Comparison of ENCODE assay signal across 1 cellular context in the genomic region with DNA sequence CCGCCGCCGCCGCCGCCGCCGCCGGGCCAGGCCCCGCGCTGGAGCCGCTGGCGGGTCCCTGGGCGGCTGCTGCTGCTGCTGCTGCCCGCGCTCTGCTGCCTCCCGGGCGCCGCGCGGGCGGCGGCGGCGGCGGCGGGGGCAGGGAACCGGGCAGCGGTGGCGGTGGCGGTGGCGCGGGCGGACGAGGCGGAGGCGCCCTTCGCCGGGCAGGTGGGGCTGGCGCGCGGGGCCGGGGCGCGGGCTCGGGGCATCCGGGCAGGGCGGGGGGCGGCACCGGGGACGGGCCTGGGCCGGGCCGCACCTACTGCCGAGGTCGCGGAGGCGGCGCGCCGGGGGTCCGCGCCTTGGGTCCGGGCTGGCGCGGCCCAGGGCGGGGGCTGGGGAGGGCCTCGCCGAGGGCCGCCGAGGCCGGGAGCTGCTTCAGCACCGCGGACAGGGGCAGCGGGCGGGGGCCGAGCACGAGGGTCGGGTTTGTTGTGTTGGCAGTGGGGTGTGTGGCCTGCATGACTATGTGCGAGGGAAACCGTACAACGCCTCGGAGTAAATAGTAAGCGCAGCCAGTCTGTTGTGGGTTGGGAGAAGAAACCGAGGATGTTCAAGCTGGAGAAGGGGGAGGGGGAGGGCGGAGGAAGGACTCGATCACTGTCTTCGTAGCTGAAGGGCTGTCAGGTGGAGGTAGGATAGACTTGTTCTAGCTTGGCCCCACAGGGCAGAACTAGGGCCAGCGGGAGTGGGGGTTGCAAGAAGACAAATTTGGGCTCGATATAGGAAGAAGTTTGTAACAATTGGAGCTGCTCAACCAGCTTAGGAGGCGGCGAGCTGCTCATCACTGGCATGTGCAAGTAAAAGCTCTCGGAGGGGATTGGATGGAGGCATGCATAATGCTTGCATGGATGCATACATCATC.
A peak's percentile ranks its signal among the peaks of the same experiment; 100 is the strongest.
TF ChIP-seq lines count a peak whose summit lies in the region.

No MANE protein-coding gene starts in this region.

TF ChIP-seq in K562, 482 proteins besides CTCF, POLR2A, EP300 and RAD21 (continued from another document):
- TF ChIP-seq SIX5 (IDR thresholded peaks at IDR 0.05; ENCODE audit: borderline replicate concordance in 1 of 2, insufficient read depth in 1 of 2, low read depth in 1 of 2, low read length in 2 of 2) = no peak
- no peak for TF ChIP-seq IRF2 (CRISPR knock-in tag; IDR thresholded peaks at IDR 0.05)
- 0 out of 2 replicates have a peak, but pooled peaks have one; percentile 40 for TF ChIP-seq GABPB1 (CRISPR knock-in tag; IDR thresholded peaks at IDR 0.05)
- TF ChIP-seq PRMT5 (CRISPR knock-in tag; IDR thresholded peaks at IDR 0.05) = peak; percentile 84; the same call in 1 of the 2 replicates
- TF ChIP-seq, protein P1, sequence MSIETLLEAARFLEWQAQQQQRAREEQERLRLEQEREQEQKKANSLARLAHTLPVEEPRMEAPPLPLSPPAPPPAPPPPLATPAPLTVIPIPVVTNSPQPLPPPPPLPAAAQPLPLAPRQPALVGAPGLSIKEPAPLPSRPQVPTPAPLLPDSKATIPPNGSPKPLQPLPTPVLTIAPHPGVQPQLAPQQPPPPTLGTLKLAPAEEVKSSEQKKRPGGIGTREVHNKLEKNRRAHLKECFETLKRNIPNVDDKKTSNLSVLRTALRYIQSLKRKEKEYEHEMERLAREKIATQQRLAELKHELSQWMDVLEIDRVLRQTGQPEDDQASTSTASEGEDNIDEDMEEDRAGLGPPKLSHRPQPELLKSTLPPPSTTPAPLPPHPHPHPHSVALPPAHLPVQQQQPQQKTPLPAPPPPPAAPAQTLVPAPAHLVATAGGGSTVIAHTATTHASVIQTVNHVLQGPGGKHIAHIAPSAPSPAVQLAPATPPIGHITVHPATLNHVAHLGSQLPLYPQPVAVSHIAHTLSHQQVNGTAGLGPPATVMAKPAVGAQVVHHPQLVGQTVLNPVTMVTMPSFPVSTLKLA (conservative IDR thresholded peaks at IDR 0.05) = peak; percentile 90 to 95
- TF ChIP-seq, protein P2, sequence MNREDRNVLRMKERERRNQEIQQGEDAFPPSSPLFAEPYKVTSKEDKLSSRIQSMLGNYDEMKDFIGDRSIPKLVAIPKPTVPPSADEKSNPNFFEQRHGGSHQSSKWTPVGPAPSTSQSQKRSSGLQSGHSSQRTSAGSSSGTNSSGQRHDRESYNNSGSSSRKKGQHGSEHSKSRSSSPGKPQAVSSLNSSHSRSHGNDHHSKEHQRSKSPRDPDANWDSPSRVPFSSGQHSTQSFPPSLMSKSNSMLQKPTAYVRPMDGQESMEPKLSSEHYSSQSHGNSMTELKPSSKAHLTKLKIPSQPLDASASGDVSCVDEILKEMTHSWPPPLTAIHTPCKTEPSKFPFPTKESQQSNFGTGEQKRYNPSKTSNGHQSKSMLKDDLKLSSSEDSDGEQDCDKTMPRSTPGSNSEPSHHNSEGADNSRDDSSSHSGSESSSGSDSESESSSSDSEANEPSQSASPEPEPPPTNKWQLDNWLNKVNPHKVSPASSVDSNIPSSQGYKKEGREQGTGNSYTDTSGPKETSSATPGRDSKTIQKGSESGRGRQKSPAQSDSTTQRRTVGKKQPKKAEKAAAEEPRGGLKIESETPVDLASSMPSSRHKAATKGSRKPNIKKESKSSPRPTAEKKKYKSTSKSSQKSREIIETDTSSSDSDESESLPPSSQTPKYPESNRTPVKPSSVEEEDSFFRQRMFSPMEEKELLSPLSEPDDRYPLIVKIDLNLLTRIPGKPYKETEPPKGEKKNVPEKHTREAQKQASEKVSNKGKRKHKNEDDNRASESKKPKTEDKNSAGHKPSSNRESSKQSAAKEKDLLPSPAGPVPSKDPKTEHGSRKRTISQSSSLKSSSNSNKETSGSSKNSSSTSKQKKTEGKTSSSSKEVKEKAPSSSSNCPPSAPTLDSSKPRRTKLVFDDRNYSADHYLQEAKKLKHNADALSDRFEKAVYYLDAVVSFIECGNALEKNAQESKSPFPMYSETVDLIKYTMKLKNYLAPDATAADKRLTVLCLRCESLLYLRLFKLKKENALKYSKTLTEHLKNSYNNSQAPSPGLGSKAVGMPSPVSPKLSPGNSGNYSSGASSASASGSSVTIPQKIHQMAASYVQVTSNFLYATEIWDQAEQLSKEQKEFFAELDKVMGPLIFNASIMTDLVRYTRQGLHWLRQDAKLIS (CRISPR knock-in tag; IDR thresholded peaks at IDR 0.05) = peak; percentile 57; the same call in 1 of the 2 replicates
- TF ChIP-seq, protein P3, sequence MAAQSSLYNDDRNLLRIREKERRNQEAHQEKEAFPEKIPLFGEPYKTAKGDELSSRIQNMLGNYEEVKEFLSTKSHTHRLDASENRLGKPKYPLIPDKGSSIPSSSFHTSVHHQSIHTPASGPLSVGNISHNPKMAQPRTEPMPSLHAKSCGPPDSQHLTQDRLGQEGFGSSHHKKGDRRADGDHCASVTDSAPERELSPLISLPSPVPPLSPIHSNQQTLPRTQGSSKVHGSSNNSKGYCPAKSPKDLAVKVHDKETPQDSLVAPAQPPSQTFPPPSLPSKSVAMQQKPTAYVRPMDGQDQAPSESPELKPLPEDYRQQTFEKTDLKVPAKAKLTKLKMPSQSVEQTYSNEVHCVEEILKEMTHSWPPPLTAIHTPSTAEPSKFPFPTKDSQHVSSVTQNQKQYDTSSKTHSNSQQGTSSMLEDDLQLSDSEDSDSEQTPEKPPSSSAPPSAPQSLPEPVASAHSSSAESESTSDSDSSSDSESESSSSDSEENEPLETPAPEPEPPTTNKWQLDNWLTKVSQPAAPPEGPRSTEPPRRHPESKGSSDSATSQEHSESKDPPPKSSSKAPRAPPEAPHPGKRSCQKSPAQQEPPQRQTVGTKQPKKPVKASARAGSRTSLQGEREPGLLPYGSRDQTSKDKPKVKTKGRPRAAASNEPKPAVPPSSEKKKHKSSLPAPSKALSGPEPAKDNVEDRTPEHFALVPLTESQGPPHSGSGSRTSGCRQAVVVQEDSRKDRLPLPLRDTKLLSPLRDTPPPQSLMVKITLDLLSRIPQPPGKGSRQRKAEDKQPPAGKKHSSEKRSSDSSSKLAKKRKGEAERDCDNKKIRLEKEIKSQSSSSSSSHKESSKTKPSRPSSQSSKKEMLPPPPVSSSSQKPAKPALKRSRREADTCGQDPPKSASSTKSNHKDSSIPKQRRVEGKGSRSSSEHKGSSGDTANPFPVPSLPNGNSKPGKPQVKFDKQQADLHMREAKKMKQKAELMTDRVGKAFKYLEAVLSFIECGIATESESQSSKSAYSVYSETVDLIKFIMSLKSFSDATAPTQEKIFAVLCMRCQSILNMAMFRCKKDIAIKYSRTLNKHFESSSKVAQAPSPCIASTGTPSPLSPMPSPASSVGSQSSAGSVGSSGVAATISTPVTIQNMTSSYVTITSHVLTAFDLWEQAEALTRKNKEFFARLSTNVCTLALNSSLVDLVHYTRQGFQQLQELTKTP (IDR thresholded peaks at IDR 0.05; ENCODE audit: low read depth in 1 of 2, partially characterized antibody in 2 of 2) = peak in 1 of 2 experiments; percentile 95
- no peak for TF ChIP-seq ZNF699 (CRISPR knock-in tag; IDR thresholded peaks at IDR 0.05; ENCODE audit: insufficient replicate concordance)
- TF ChIP-seq MAZ (CRISPR knock-in tag; conservative IDR thresholded peaks at IDR 0.05 in 1 of 2, IDR thresholded peaks at IDR 0.05 in 1 of 2) = peak; percentile 89 to 93
- no peak for TF ChIP-seq NR4A1 (CRISPR knock-in tag; IDR thresholded peaks at IDR 0.05)
- TF ChIP-seq NR4A1 (tag; IDR thresholded peaks at IDR 0.05) = no peak
- TF ChIP-seq L3MBTL2 (IDR thresholded peaks at IDR 0.05) = peak; percentile 56; the same call in 1 of the 2 replicates
